Comparison of ENCODE assay signal across 21 cellular contexts in the genomic region with DNA sequence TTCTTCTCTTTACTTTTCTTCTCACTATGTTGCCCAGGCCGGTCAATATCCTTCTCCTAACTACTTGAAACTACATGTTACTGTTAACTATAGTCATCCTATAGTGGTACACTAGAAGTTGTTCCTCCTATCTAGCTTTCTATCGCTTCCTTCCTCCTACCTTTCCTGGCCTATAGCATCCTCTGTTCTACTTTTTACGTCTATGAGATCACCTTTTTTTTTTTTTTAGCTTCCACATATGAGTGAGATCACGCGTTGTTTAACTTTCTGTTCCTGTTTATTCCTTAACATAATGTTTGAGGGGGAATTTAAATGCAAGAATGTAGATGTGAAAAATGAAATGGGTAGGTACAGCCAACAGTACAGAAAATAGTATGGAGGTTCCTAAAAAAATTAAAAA.
"Had no signal": no experiment of that assay in that cellular context is flagged by ENCODE, and none has a peak within 500 bp of the region (broad histone marks: within the 10 kb centered on the region; RNA-seq: fewer than 3 reads in every experiment).

No MANE protein-coding gene starts in this region.

- ATAC-seq: activated CD4-positive, CD25-positive, alpha-beta regulatory T cell treated with anti-CD3 and anti-CD28 coated beads, Interleukin-2, amount 50 U/mL, for 24 hours; activated CD8-positive, alpha-beta T cell treated with anti-CD3 and anti-CD28 coated beads, Interleukin-2, amount 10 ng/mL, durations not matched to agents 7 days and 5 days; left lobe of liver; psoas muscle; right cardiac atrium; stimulated activated naive CD8-positive, alpha-beta T cell treated with anti-CD3 and anti-CD28 coated beads, Interleukin-15, amount 100 ng/mL, for 72 hours had no signal

- DNase-seq: activated CD4-positive, alpha-beta T cell treated with anti-CD3 and anti-CD28 coated beads, Interleukin-2, amount 10 ng/mL, durations not matched to agents 7 days and 5 days; activated CD8-positive, alpha-beta memory T cell treated with anti-CD3 and anti-CD28 coated beads, Interleukin-2, amount 50 U/mL, for 4 hours; activated CD8-positive, alpha-beta T cell treated with anti-CD3 and anti-CD28 coated beads, Interleukin-2, amount 10 ng/mL, durations not matched to agents 7 days and 5 days; activated effector memory CD4-positive, alpha-beta T cell treated with anti-CD3 and anti-CD28 coated beads, Interleukin-2, amount 50 U/mL, for 16 hours; activated T-cell treated with anti-CD3 and anti-CD28 coated beads, Interleukin-2, amount 50 U/mL, for 48 hours; colonic mucosa; erythroblast; foreskin melanocyte; kidney; midbrain; psoas muscle; right cardiac atrium; stimulated activated naive CD8-positive, alpha-beta T cell treated with anti-CD3 and anti-CD28 coated beads, Interleukin-15, amount 100 ng/mL, for 72 hours; T-helper 9 cell; transverse colon had no signal

- H3K36me3 Mint-ChIP-seq: activated naive CD4-positive, alpha-beta T cell treated with anti-CD3 and anti-CD28 coated beads, Interleukin-2, amount 50 U/mL, for 24 hours had no signal

- H3K4me3 ChIP-seq: ascending aorta, colonic mucosa, psoas muscle, suprapubic skin, transverse colon had no signal

- H3K27ac Mint-ChIP-seq: activated CD4-positive, alpha-beta T cell treated with anti-CD3 and anti-CD28 coated beads, Interleukin-2, amount 10 ng/mL, durations not matched to agents 7 days and 5 days; activated CD8-positive, alpha-beta T cell treated with anti-CD3 and anti-CD28 coated beads, Interleukin-2, amount 10 ng/mL, durations not matched to agents 7 days and 5 days; activated naive CD4-positive, alpha-beta T cell treated with anti-CD3 and anti-CD28 coated beads, Interleukin-2, amount 50 U/mL, for 24 hours; stimulated activated naive CD8-positive, alpha-beta T cell treated with anti-CD3 and anti-CD28 coated beads, Interleukin-15, amount 100 ng/mL, for 72 hours had no signal

- H3K4me1 ChIP-seq: ascending aorta, colonic mucosa had no signal

- H3K27me3 Mint-ChIP-seq: activated naive CD4-positive, alpha-beta T cell treated with anti-CD3 and anti-CD28 coated beads, Interleukin-2, amount 50 U/mL, for 24 hours; stimulated activated naive CD8-positive, alpha-beta T cell treated with anti-CD3 and anti-CD28 coated beads, Interleukin-15, amount 100 ng/mL, for 72 hours had no signal

- H3K36me3 ChIP-seq: ascending aorta, colonic mucosa, suprapubic skin, transverse colon had no signal

- H3K4me3 Mint-ChIP-seq: activated CD4-positive, alpha-beta T cell treated with anti-CD3 and anti-CD28 coated beads, Interleukin-2, amount 10 ng/mL, durations not matched to agents 7 days and 5 days; activated CD8-positive, alpha-beta T cell treated with anti-CD3 and anti-CD28 coated beads, Interleukin-2, amount 10 ng/mL, durations not matched to agents 7 days and 5 days; activated naive CD4-positive, alpha-beta T cell treated with anti-CD3 and anti-CD28 coated beads, Interleukin-2, amount 50 U/mL, for 24 hours; central memory CD8-positive, alpha-beta T cell; stimulated activated naive CD8-positive, alpha-beta T cell treated with anti-CD3 and anti-CD28 coated beads, Interleukin-15, amount 100 ng/mL, for 72 hours had no signal

- H3K4me1 Mint-ChIP-seq: activated CD4-positive, alpha-beta T cell treated with anti-CD3 and anti-CD28 coated beads, Interleukin-2, amount 10 ng/mL, durations not matched to agents 7 days and 5 days; activated naive CD4-positive, alpha-beta T cell treated with anti-CD3 and anti-CD28 coated beads, Interleukin-2, amount 50 U/mL, for 24 hours; central memory CD8-positive, alpha-beta T cell; stimulated activated naive CD8-positive, alpha-beta T cell treated with anti-CD3 and anti-CD28 coated beads, Interleukin-15, amount 100 ng/mL, for 72 hours had no signal

- H3K9me3 ChIP-seq: ascending aorta, colonic mucosa, psoas muscle, suprapubic skin, transverse colon had no signal

- H3K27me3 ChIP-seq: ascending aorta, colonic mucosa, suprapubic skin, transverse colon had no signal

- H3K9me3 Mint-ChIP-seq: activated CD4-positive, alpha-beta T cell treated with anti-CD3 and anti-CD28 coated beads, Interleukin-2, amount 10 ng/mL, durations not matched to agents 7 days and 5 days; activated naive CD4-positive, alpha-beta T cell treated with anti-CD3 and anti-CD28 coated beads, Interleukin-2, amount 50 U/mL, for 24 hours; central memory CD8-positive, alpha-beta T cell; stimulated activated naive CD8-positive, alpha-beta T cell treated with anti-CD3 and anti-CD28 coated beads, Interleukin-15, amount 100 ng/mL, for 72 hours had no signal

- H3K27ac ChIP-seq: ascending aorta, colonic mucosa, psoas muscle, suprapubic skin, transverse colon had no signal
